11 cellular contexts compared by ENCODE assay signal in the genomic region with DNA sequence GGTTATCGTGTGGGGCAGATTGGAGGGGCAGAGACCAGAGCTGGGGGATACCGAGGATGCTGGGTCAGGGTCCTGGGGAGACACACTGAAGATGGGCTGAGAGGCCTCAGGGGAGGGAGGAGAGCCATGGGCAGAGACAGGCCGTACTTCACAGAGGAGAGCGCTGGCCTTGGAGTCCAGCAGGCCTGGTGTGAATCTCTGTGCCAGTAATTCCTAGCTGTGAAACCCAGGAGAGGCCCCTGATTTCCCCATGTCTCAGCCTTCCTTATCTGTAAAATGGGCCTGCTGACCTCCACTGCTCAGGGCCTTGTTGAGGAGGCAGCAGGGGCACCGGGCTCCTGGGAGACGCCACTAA. TPM values are rescaled to one million over a fixed set of nuclear protein-coding genes. Genes with fewer than 3 reads are reported as not detected.
A peak's percentile ranks its signal among the peaks of the same experiment; 100 is the strongest.
DNase-seq lines count a peak whose midpoint lies in the region; TF ChIP-seq lines count a peak whose summit lies in the region.
"Had no signal": no experiment of that assay in that cellular context is flagged by ENCODE, and none has a peak within 500 bp of the region (broad histone marks: within the 10 kb centered on the region; RNA-seq: fewer than 3 reads in every experiment).

No MANE protein-coding gene starts in this region.

- H3K79me1 ChIP-seq in neuronal stem cell (ENCODE audit: low read depth, low read length): peaks cover 3% of the 10 kb centered on the region

- H2BK12ac ChIP-seq in neuronal stem cell (ENCODE audit: low read length): no peak overlapping the region

- DNase-seq in adrenal gland: peak in 6 of 7 donors; percentile 29 to 56 (median 52)
- no peak for DNase-seq in neuronal stem cell (ENCODE audit: low spot score)
- DNase-seq in testis: peak; percentile 28
- DNase-seq in activated CD8-positive, alpha-beta memory T cell treated with anti-CD3 and anti-CD28 coated beads, Interleukin-2, amount 50 U/mL, for 48 hours: no peak
- DNase-seq in AG08395 (ENCODE audit: low spot score): no peak
- DNase-seq in MM.1S: no peak
- DNase-seq: BE2C; CD4-positive, CD25-positive, alpha-beta regulatory T cell; DMS53; GF-D8 had no signal

- H3K18ac ChIP-seq in neuronal stem cell (ENCODE audit: low read length): peak overlapping the region; percentile 52

- no peak overlapping the region for H2BK120ac ChIP-seq in neuronal stem cell (ENCODE audit: low read depth, low read length)

- no peak overlapping the region for H4K91ac ChIP-seq in neuronal stem cell (ENCODE audit: low read depth, low read length, poor library complexity)

- peaks cover 13 to 49% (median 38%) of the 10 kb centered on the region in 10 experiments for H3K4me1 ChIP-seq in BLaER1 treated with 17β-estradiol and CSF1 and Interleukin-3, amounts not matched to agents 10 nM and 100 nM
- H3K4me1 ChIP-seq in adrenal gland (replicated peaks in 1 of 2) (peaks cover 24 to 28% of the 10 kb centered on the region in 2 donors), neuronal stem cell (ENCODE audit: control insufficient read depth in 2 of 2, insufficient read depth in 1 of 2, low read depth in 1 of 2, low read length in 2 of 2) (peaks cover 5 to 13% of the 10 kb centered on the region in 2 donors), testis (peaks cover 13% of the 10 kb centered on the region), MM.1S (ENCODE audit: low read length) (peaks cover 3% of the 10 kb centered on the region; the same call in 1 of the 2 replicates)

- peak overlapping the region in 7 of 11 experiments; percentile 66 to 83 (median 72); a peak in 13 of 22 replicates for H3K4me2 ChIP-seq in BLaER1 treated with 17β-estradiol and CSF1 and Interleukin-3, amounts not matched to agents 10 nM and 100 nM
- H3K4me2 ChIP-seq in neuronal stem cell (ENCODE audit: insufficient read depth, low read length, poor library complexity, severe bottlenecking) (no peak overlapping the region), MM.1S (ENCODE audit: low read depth, low read length) (no peak overlapping the region)

- peak overlapping the region in 1 of 11 experiments; percentile 12; a peak in 1 of 22 replicates for H3K27ac ChIP-seq in BLaER1 treated with 17β-estradiol and CSF1 and Interleukin-3, amounts not matched to agents 10 nM and 100 nM
- H3K27ac ChIP-seq in adrenal gland: peak overlapping the region; percentile 28 to 94 (median 90)
- no peak overlapping the region for H3K27ac ChIP-seq in neuronal stem cell (replicated peaks; ENCODE audit: low read length)
- H3K27ac ChIP-seq in testis: peak overlapping the region in 1 of 2 donors; percentile 26
- H3K27ac ChIP-seq in MM.1S (ENCODE audit: low read length): no peak overlapping the region

- no peaks in the 10 kb centered on the region for H3K36me3 ChIP-seq in BLaER1 treated with 17β-estradiol and CSF1 and Interleukin-3, amounts not matched to agents 10 nM and 100 nM
- no peaks in the 10 kb centered on the region for H3K36me3 ChIP-seq in adrenal gland (replicated peaks in 1 of 2)
- no peaks in the 10 kb centered on the region for H3K36me3 ChIP-seq in neuronal stem cell (replicated peaks in 1 of 2; ENCODE audit: control insufficient read depth in 2 of 2, insufficient read depth in 2 of 2, low read length in 2 of 2)
- H3K36me3 ChIP-seq in testis (ENCODE audit: low read depth, missing control alignments): no peaks in the 10 kb centered on the region
- no peaks in the 10 kb centered on the region for H3K36me3 ChIP-seq in MM.1S (replicated peaks; ENCODE audit: insufficient read depth, low read length)
- H3K36me3 ChIP-seq: BE2C had no signal

- TF ChIP-seq CTCF in adrenal gland (IDR thresholded peaks at IDR 0.05) (no peak), testis (IDR thresholded peaks at IDR 0.05) (no peak), MM.1S (IDR thresholded peaks at IDR 0.05; ENCODE audit: low read length) (no peak)

- H2AFZ ChIP-seq in neuronal stem cell (ENCODE audit: low read length) (no peak overlapping the region), MM.1S (ENCODE audit: low read length) (no peak overlapping the region)

- no peaks in the 10 kb centered on the region for H3F3A ChIP-seq in MM.1S (ENCODE audit: insufficient read depth, low read length)

- H4K8ac ChIP-seq in neuronal stem cell (ENCODE audit: low read depth, low read length): no peak overlapping the region

- H3K4me3 ChIP-seq in BLaER1 treated with 17β-estradiol and CSF1 and Interleukin-3, amounts not matched to agents 10 nM and 100 nM: no peak overlapping the region
- no peak overlapping the region for H3K4me3 ChIP-seq in adrenal gland
- H3K4me3 ChIP-seq in neuronal stem cell (ENCODE audit: low read length in 2 of 2): no peak overlapping the region
- H3K4me3 ChIP-seq in testis: no peak overlapping the region
- H3K4me3 ChIP-seq in MM.1S (ENCODE audit: low read length): no peak overlapping the region

- no peak overlapping the region for H3K23ac ChIP-seq in neuronal stem cell (ENCODE audit: low read depth, low read length, poor library complexity)

- H3K79me2 ChIP-seq in MM.1S (ENCODE audit: low read length): no peaks in the 10 kb centered on the region

- H2BK15ac ChIP-seq in neuronal stem cell (ENCODE audit: low read length): no peak overlapping the region

- TF ChIP-seq POLR2A in adrenal gland (IDR thresholded peaks at IDR 0.05) (no peak), testis (IDR thresholded peaks at IDR 0.05) (no peak)

- no peak overlapping the region for H3K4ac ChIP-seq in neuronal stem cell (ENCODE audit: low read length)

- WGBS in adrenal gland, 4 donors: 27 to 45% (median 38%) methylated on average over 6 of the region's 6 CpGs
- WGBS in neuronal stem cell (ENCODE audit: extremely low coverage in 2 of 2, insufficient read length in 2 of 2, insufficient replicate concordance in 1 of 2), 2 donors: no CpG with 5 or more reads among the region's 6 CpGs
- 35 to 56% methylated on average over 6 of the region's 6 CpGs for whole genome bisulfite sequencing in testis, 2 donors

- intact Hi-C loops in adrenal gland (cut with DNase I): no loop called here
- intact Hi-C loops in testis (cut with DNase I; ENCODE audit: low total_unique reads): no loop called here

- no peak overlapping the region; a peak in 1 of 22 replicates for H3K9ac ChIP-seq in BLaER1 treated with 17β-estradiol and CSF1 and Interleukin-3, amounts not matched to agents 10 nM and 100 nM
- H3K9ac ChIP-seq in neuronal stem cell (ENCODE audit: low read depth, low read length, poor library complexity) (no peak overlapping the region), MM.1S (ENCODE audit: low read length) (no peak overlapping the region)

- no peak overlapping the region for H3K14ac ChIP-seq in neuronal stem cell (ENCODE audit: low read length)

- H3K9me3 ChIP-seq in BLaER1 treated with 17β-estradiol and CSF1 and Interleukin-3, amounts not matched to agents 10 nM and 100 nM (replicated peaks in 1 of 11): no peaks in the 10 kb centered on the region
- H3K9me3 ChIP-seq in adrenal gland (replicated peaks in 1 of 3): no peaks in the 10 kb centered on the region
- no peaks in the 10 kb centered on the region for H3K9me3 ChIP-seq in neuronal stem cell (replicated peaks in 1 of 2; ENCODE audit: control insufficient read depth in 2 of 2, insufficient read depth in 1 of 2, low read depth in 1 of 2, low read length in 2 of 2)
- no peaks in the 10 kb centered on the region for H3K9me3 ChIP-seq in testis
- no peaks in the 10 kb centered on the region for H3K9me3 ChIP-seq in MM.1S (replicated peaks; ENCODE audit: insufficient read depth, low read length)
- H3K9me3 ChIP-seq: BE2C had no signal

- H2AK5ac ChIP-seq in neuronal stem cell (ENCODE audit: low read depth, low read length): no peak overlapping the region

- H4K20me1 ChIP-seq in BLaER1 treated with 17β-estradiol and CSF1 and Interleukin-3, amounts not matched to agents 10 nM and 100 nM: peaks cover 0 to 18% (median 0%) of the 10 kb centered on the region in 11 experiments; a peak in 2 of 22 replicates
- H4K20me1 ChIP-seq in MM.1S (ENCODE audit: insufficient read depth, low read length): no peaks in the 10 kb centered on the region

- H2BK5ac ChIP-seq in neuronal stem cell (ENCODE audit: low read length): no peak overlapping the region

- no peaks in the 10 kb centered on the region for H3K9me2 ChIP-seq in MM.1S (replicated peaks; ENCODE audit: insufficient read depth, low read length)

- peaks cover 0 to 15% (median 0%) of the 10 kb centered on the region in 11 experiments; a peak in 7 of 22 replicates for H3K27me3 ChIP-seq in BLaER1 treated with 17β-estradiol and CSF1 and Interleukin-3, amounts not matched to agents 10 nM and 100 nM
- H3K27me3 ChIP-seq in adrenal gland: peaks cover 3% of the 10 kb centered on the region
- H3K27me3 ChIP-seq in neuronal stem cell (ENCODE audit: control insufficient read depth in 3 of 3, insufficient read depth in 3 of 3, low read depth in 1 of 3, low read length in 3 of 3): peaks cover 0 to 29% (median 18%) of the 10 kb centered on the region in 3 experiments
- H3K27me3 ChIP-seq in testis: no peaks in the 10 kb centered on the region
- peaks cover 53% of the 10 kb centered on the region for H3K27me3 ChIP-seq in MM.1S (replicated peaks; ENCODE audit: insufficient read depth, low read length)
- H3K27me3 ChIP-seq: BE2C had no signal

RNA-seq across cellular contexts. Expression of a gene that starts 23.4 kb away (rescaled TPM):
- total RNA-seq in adrenal gland (10 to 100 TPM in 2 of 8 donors, 1 to 10 TPM in 6; 1.1 to 11.8 (median 3.2) TPM), testis (1 to 10 TPM; 1.7 to 2.0 TPM)
- polyA plus RNA-seq in adrenal gland (10 to 100 TPM in 1 of 3 donors, 1 to 10 TPM in 1, under 1 TPM in 1; 0.46 to 20.1 (median 7.4) TPM), testis (ENCODE audit: insufficient read depth, low read depth, low replicate concordance) (1.3 TPM)
- polyA plus RNA-seq in neuronal stem cell (2013, experiment 1 of 2): 0.21 TPM
- polyA plus RNA-seq in neuronal stem cell (2013, experiment 2 of 2): 0.18 TPM

Comparison
In these comparisons a context has a peak if more than half of its experiments do, and no peak if none do; other contexts are left out.
1. H3K27ac ChIP-seq: peak in adrenal gland (5 of 5); none in neuronal stem cell (single experiment) and MM.1S (single experiment).
2. H3K4me2 ChIP-seq: peak in BLaER1 treated with 17β-estradiol and CSF1 and Interleukin-3, amounts not matched to agents 10 nM and 100 nM (7 of 11); none in neuronal stem cell (single experiment) and MM.1S (single experiment).
3. DNase-seq: peak in adrenal gland (6 of 7) and testis (single experiment); none in neuronal stem cell (single experiment), activated CD8-positive, alpha-beta memory T cell treated with anti-CD3 and anti-CD28 coated beads, Interleukin-2, amount 50 U/mL, for 48 hours (single experiment), AG08395 (single experiment) and MM.1S (single experiment).